In genomic region chr13:99421271-99421670, GRCh38 we compare ENCODE assay signal across 18 cellular contexts.
DNase-seq lines count a peak whose midpoint lies in the region; ATAC-seq and TF ChIP-seq lines count a peak whose summit lies in the region.
"Had no signal": no experiment of that assay in that cellular context is flagged by ENCODE, and none has a peak within 500 bp of the region (broad histone marks: within the 10 kb centered on the region; RNA-seq: fewer than 3 reads in every experiment).

No MANE protein-coding gene starts in this region.

- peaks cover 34 to 96% of the 10 kb centered on the region in 2 donors for H3K4me1 ChIP-seq in naive thymus-derived CD4-positive, alpha-beta T cell (ENCODE audit: control insufficient read depth in 2 of 2, insufficient read depth in 2 of 2, low read length in 2 of 2)
- H3K4me1 ChIP-seq: colonic mucosa, gastrocnemius medialis had no signal

- H3K27me3 Mint-ChIP-seq in T-helper 2 cell treated with Interferon-gamma antibody and Interleukin-4, amounts not matched to agents 5 μg/mL and 100 μg/mL, for 36 hours (ENCODE audit: low read depth) = no peaks in the 10 kb centered on the region
- H3K27me3 Mint-ChIP-seq in CD4-positive, alpha-beta T cell = no peaks in the 10 kb centered on the region
- H3K27me3 Mint-ChIP-seq in activated CD8-positive, alpha-beta T cell treated with anti-CD3 and anti-CD28 coated beads, Interleukin-2, amount 10 ng/mL, durations not matched to agents 7 days and 5 days (ENCODE audit: low read depth) = no peaks in the 10 kb centered on the region
- peaks cover 0 to 4% (median 0%) of the 10 kb centered on the region in 5 donors for H3K27me3 Mint-ChIP-seq in naive thymus-derived CD4-positive, alpha-beta T cell

- no peaks in the 10 kb centered on the region for H3K36me3 ChIP-seq in naive thymus-derived CD4-positive, alpha-beta T cell (ENCODE audit: control insufficient read depth in 2 of 3, insufficient read depth in 3 of 3, low read length in 3 of 3)
- H3K36me3 ChIP-seq: colonic mucosa, gastrocnemius medialis had no signal

- peak overlapping the region; percentile 31 for H3K27ac Mint-ChIP-seq in T-helper 2 cell treated with Interferon-gamma antibody and Interleukin-4, amounts not matched to agents 5 μg/mL and 100 μg/mL, for 36 hours
- H3K27ac Mint-ChIP-seq in CD4-positive, alpha-beta T cell = no peak overlapping the region
- H3K27ac Mint-ChIP-seq in activated CD8-positive, alpha-beta T cell treated with anti-CD3 and anti-CD28 coated beads, Interleukin-2, amount 10 ng/mL, durations not matched to agents 7 days and 5 days = peak overlapping the region; percentile 19
- peak overlapping the region in 6 of 9 donors; percentile 24 to 99 (median 97) for H3K27ac Mint-ChIP-seq in naive thymus-derived CD4-positive, alpha-beta T cell

- no peak for DNase-seq in T-helper 2 cell treated with Interferon-gamma antibody and Interleukin-4, amounts not matched to agents 5 μg/mL and 100 μg/mL, for 36 hours (ENCODE audit: low spot score)
- DNase-seq in T-helper 2 cell (no peak), NCI-H1436 (lab: John Stamatoyannopoulos, UW) (no peak)
- DNase-seq in CD4-positive, alpha-beta T cell = no peak
- no peak for DNase-seq in activated CD8-positive, alpha-beta T cell treated with anti-CD3 and anti-CD28 coated beads, Interleukin-2, amount 10 ng/mL, durations not matched to agents 7 days and 5 days
- no peak for DNase-seq in naive thymus-derived CD4-positive, alpha-beta T cell
- DNase-seq: 8988T; colonic mucosa; EL; gastrocnemius medialis; IMR-90; NCI-H2081 treated with DMSO at 0.1 percent for 48 hours; NCI-H524; SIG-M5; stimulated activated CD4-positive, alpha-beta T cell treated with anti-CD3 and anti-CD28 coated beads, Interleukin-4, amount 100 ng/mL, for 1 hour had no signal

- CTCF ChIA-PET in CD4-positive, alpha-beta T cell (lab: Charles Lee) = interaction anchor here (1.4 to 11.4 kb wide), 2 partner anchors 14 to 245 kb away, joined by 5 to 88 read pairs; no protein-coding TSS in a partner anchor
- CTCF ChIA-PET in activated CD8-positive, alpha-beta T cell treated with anti-CD3 and anti-CD28 coated beads, Interleukin-2, amount 10 ng/mL, durations not matched to agents 7 days and 5 days (lab: Charles Lee) = interaction anchor here (1.2 to 11.6 kb wide), 4 partner anchors 14 to 155 kb away, joined by 3 to 170 read pairs (median 30); no protein-coding TSS in a partner anchor
- CTCF ChIA-PET in naive thymus-derived CD4-positive, alpha-beta T cell (lab: Charles Lee) = interaction anchor here (1.1 to 8.1 kb wide), 5 partner anchors 15 to 244 kb away, joined by 4 to 95 read pairs (median 8); no protein-coding TSS in a partner anchor

- no peak for ATAC-seq in CD4-positive, alpha-beta T cell (ENCODE audit: poor library complexity)
- no peak for ATAC-seq in activated CD8-positive, alpha-beta T cell treated with anti-CD3 and anti-CD28 coated beads, Interleukin-2, amount 10 ng/mL, durations not matched to agents 7 days and 5 days
- ATAC-seq in naive thymus-derived CD4-positive, alpha-beta T cell = no peak
- ATAC-seq in GM18907 (IDR thresholded peaks at IDR 0.05; ENCODE audit: unreplicated experiment) (no peak), esophagus mucosa (no peak)
- ATAC-seq: gastrocnemius medialis had no signal

- POLR2A ChIA-PET in CD4-positive, alpha-beta T cell (lab: Charles Lee) = interaction anchor here (0.8 to 8.0 kb wide), 7 partner anchors 9 to 202 kb away, joined by 3 to 57 read pairs (median 3); no protein-coding TSS in a partner anchor
- POLR2A ChIA-PET in activated CD8-positive, alpha-beta T cell treated with anti-CD3 and anti-CD28 coated beads, Interleukin-2, amount 10 ng/mL, durations not matched to agents 7 days and 5 days (lab: Charles Lee) = interaction anchor here (0.9 to 1.1 kb wide), 3 partner anchors 33 to 164 kb away, joined by 3 to 5 read pairs (median 3); no protein-coding TSS in a partner anchor
- POLR2A ChIA-PET in naive thymus-derived CD4-positive, alpha-beta T cell (lab: Charles Lee) = interaction anchor here (0.5 to 8.1 kb wide), 11 partner anchors 9 to 221 kb away, joined by 3 to 84 read pairs (median 5); partner anchors contain the start of gene UBAC2

- H3K27ac ChIP-seq in CD4-positive, alpha-beta T cell (ENCODE audit: low read depth, low read length) = no peak overlapping the region
- peak overlapping the region; percentile 83 for H3K27ac ChIP-seq in naive thymus-derived CD4-positive, alpha-beta T cell (ENCODE audit: low read depth, low read length)
- H3K27ac ChIP-seq: colonic mucosa, epithelial cell of prostate, gastrocnemius medialis had no signal

- peak overlapping the region; percentile 46 for H3K4me3 Mint-ChIP-seq in T-helper 2 cell treated with Interferon-gamma antibody and Interleukin-4, amounts not matched to agents 5 μg/mL and 100 μg/mL, for 36 hours
- peak overlapping the region; percentile 67 for H3K4me3 Mint-ChIP-seq in CD4-positive, alpha-beta T cell
- peak overlapping the region; percentile 0 for H3K4me3 Mint-ChIP-seq in activated CD8-positive, alpha-beta T cell treated with anti-CD3 and anti-CD28 coated beads, Interleukin-2, amount 10 ng/mL, durations not matched to agents 7 days and 5 days
- peak overlapping the region; percentile 15 to 91 (median 76) for H3K4me3 Mint-ChIP-seq in naive thymus-derived CD4-positive, alpha-beta T cell

- H3K27me3 ChIP-seq in CD4-positive, alpha-beta T cell (ENCODE audit: control insufficient read depth, insufficient read depth, low read length) = no peaks in the 10 kb centered on the region
- no peaks in the 10 kb centered on the region for H3K27me3 ChIP-seq in naive thymus-derived CD4-positive, alpha-beta T cell (ENCODE audit: control insufficient read depth in 2 of 2, insufficient read depth in 2 of 2, low read length in 2 of 2)
- H3K27me3 ChIP-seq: colonic mucosa, gastrocnemius medialis had no signal

- H3K9me3 ChIP-seq in CD4-positive, alpha-beta T cell (ENCODE audit: control insufficient read depth, low read length) = no peaks in the 10 kb centered on the region
- H3K9me3 ChIP-seq in naive thymus-derived CD4-positive, alpha-beta T cell (ENCODE audit: control insufficient read depth in 2 of 3, low read length in 3 of 3) = no peaks in the 10 kb centered on the region
- H3K9me3 ChIP-seq: colonic mucosa, gastrocnemius medialis had no signal

- no peaks in the 10 kb centered on the region for H3K36me3 Mint-ChIP-seq in T-helper 2 cell treated with Interferon-gamma antibody and Interleukin-4, amounts not matched to agents 5 μg/mL and 100 μg/mL, for 36 hours (ENCODE audit: low read depth)
- peaks cover 4% of the 10 kb centered on the region for H3K36me3 Mint-ChIP-seq in CD4-positive, alpha-beta T cell (ENCODE audit: low read depth)
- no peaks in the 10 kb centered on the region for H3K36me3 Mint-ChIP-seq in activated CD8-positive, alpha-beta T cell treated with anti-CD3 and anti-CD28 coated beads, Interleukin-2, amount 10 ng/mL, durations not matched to agents 7 days and 5 days (ENCODE audit: low read depth)
- peaks cover 0 to 6% (median 0%) of the 10 kb centered on the region in 5 donors for H3K36me3 Mint-ChIP-seq in naive thymus-derived CD4-positive, alpha-beta T cell

- intact Hi-C loops in CD4-positive, alpha-beta T cell (cut with DNase I, micrococcal nuclease) = loop anchor here in 1 of 2 experiments (2.0 to 5.0 kb wide), 2 partner anchors 14 to 34 kb away; no protein-coding TSS in a partner anchor
- intact Hi-C loops in naive thymus-derived CD4-positive, alpha-beta T cell (cut with micrococcal nuclease) = loop anchor here (2.0 to 5.0 kb wide), 2 partner anchors 16 to 334 kb away; no protein-coding TSS in a partner anchor

- peaks cover 66% of the 10 kb centered on the region for H3K4me1 Mint-ChIP-seq in T-helper 2 cell treated with Interferon-gamma antibody and Interleukin-4, amounts not matched to agents 5 μg/mL and 100 μg/mL, for 36 hours (ENCODE audit: low read depth)
- H3K4me1 Mint-ChIP-seq in CD4-positive, alpha-beta T cell (ENCODE audit: low read depth) = peaks cover 93% of the 10 kb centered on the region
- H3K4me1 Mint-ChIP-seq in activated CD8-positive, alpha-beta T cell treated with anti-CD3 and anti-CD28 coated beads, Interleukin-2, amount 10 ng/mL, durations not matched to agents 7 days and 5 days (ENCODE audit: low read depth) = peaks cover 73% of the 10 kb centered on the region
- peaks cover 50 to 93% (median 84%) of the 10 kb centered on the region in 7 donors for H3K4me1 Mint-ChIP-seq in naive thymus-derived CD4-positive, alpha-beta T cell

- no peaks in the 10 kb centered on the region for H3K9me3 Mint-ChIP-seq in T-helper 2 cell treated with Interferon-gamma antibody and Interleukin-4, amounts not matched to agents 5 μg/mL and 100 μg/mL, for 36 hours
- no peaks in the 10 kb centered on the region for H3K9me3 Mint-ChIP-seq in CD4-positive, alpha-beta T cell
- no peaks in the 10 kb centered on the region for H3K9me3 Mint-ChIP-seq in activated CD8-positive, alpha-beta T cell treated with anti-CD3 and anti-CD28 coated beads, Interleukin-2, amount 10 ng/mL, durations not matched to agents 7 days and 5 days (ENCODE audit: insufficient read depth)
- peaks cover 0 to 4% (median 0%) of the 10 kb centered on the region in 11 donors for H3K9me3 Mint-ChIP-seq in naive thymus-derived CD4-positive, alpha-beta T cell

- H3K4me3 ChIP-seq in naive thymus-derived CD4-positive, alpha-beta T cell (ENCODE audit: low read length) = no peak overlapping the region
- H3K4me3 ChIP-seq: colonic mucosa, gastrocnemius medialis had no signal

- TF ChIP-seq CTCF in CD4-positive, alpha-beta T cell (IDR thresholded peaks at IDR 0.05) = no peak

Comparison
In these comparisons a context has a peak if more than half of its experiments do, and no peak if none do; other contexts are left out.
1. H3K4me3 Mint-ChIP-seq: peak in every context shown above with its lines; median percentile 76 in naive thymus-derived CD4-positive, alpha-beta T cell; 67 in CD4-positive, alpha-beta T cell; 46 in T-helper 2 cell treated with Interferon-gamma antibody and Interleukin-4, amounts not matched to agents 5 μg/mL and 100 μg/mL, for 36 hours; 0 in activated CD8-positive, alpha-beta T cell treated with anti-CD3 and anti-CD28 coated beads, Interleukin-2, amount 10 ng/mL, durations not matched to agents 7 days and 5 days.